ENCODE assay signal across 8 cellular contexts in genomic region chr11:64148200-64148916, GRCh38. TPM values are rescaled to one million over a fixed set of nuclear protein-coding genes. Genes with fewer than 3 reads are reported as not detected.
DNase-seq lines count a peak whose midpoint lies in the region; ATAC-seq and TF ChIP-seq lines count a peak whose summit lies in the region.

No MANE protein-coding gene starts in this region.

- CTCF ChIA-PET in RWPE1 (lab: Yijun Ruan, JAX), result interaction anchor here (0.5 to 4.6 kb wide), 7 partner anchors 8 to 148 kb away, joined by 3 to 45 read pairs (median 3); no protein-coding TSS in a partner anchor

- H3K4me1 ChIP-seq in neutrophil (ENCODE audit: control insufficient read depth in 1 of 2, insufficient read depth in 1 of 2, low read depth in 1 of 2, low read length in 1 of 2) (peaks cover 3 to 5% of the 10 kb centered on the region in 2 experiments), stomach smooth muscle (ENCODE audit: control insufficient read depth, insufficient read depth, low read length) (peaks cover 31% of the 10 kb centered on the region)

- H3K4me3 ChIP-seq in fibroblast of villous mesenchyme (ENCODE audit: low read depth, low read length), result peak overlapping the region; percentile 21
- H3K4me3 ChIP-seq in neutrophil (ENCODE audit: low read depth in 1 of 2, low read length in 1 of 2), result no peak overlapping the region
- H3K4me3 ChIP-seq in stomach smooth muscle (ENCODE audit: low read length in 2 of 2), result peak overlapping the region; percentile 28 to 69

- POLR2A ChIA-PET in RWPE1 (lab: Yijun Ruan, JAX; ENCODE audit: low non-redundant PET), result interaction anchor here (0.6 kb wide), 2 partner anchors 203 to 340 kb away, joined by 4 to 5 read pairs; no protein-coding TSS in a partner anchor

- no peaks in the 10 kb centered on the region for H3K36me3 ChIP-seq in neutrophil
- H3K36me3 ChIP-seq in stomach smooth muscle (ENCODE audit: control insufficient read depth in 2 of 2, insufficient read depth in 2 of 2, low read length in 2 of 2), result peaks cover 0 to 2% of the 10 kb centered on the region in 2 donors

- peak; percentile 87 for TF ChIP-seq CTCF in RWPE1 (conservative IDR thresholded peaks at IDR 0.05; ENCODE audit: low read depth)
- peak; percentile 90 for TF ChIP-seq CTCF in fibroblast of villous mesenchyme (IDR thresholded peaks at IDR 0.05; ENCODE audit: insufficient read depth, low read depth, low read length)
- TF ChIP-seq CTCF in neutrophil (IDR thresholded peaks at IDR 0.05), result peak; percentile 62

- H3K27me3 ChIP-seq in neutrophil (peaks cover 5% of the 10 kb centered on the region), stomach smooth muscle (ENCODE audit: control insufficient read depth in 1 of 2, insufficient read depth in 2 of 2, low read length in 2 of 2) (no peaks in the 10 kb centered on the region)

- no peak overlapping the region for H3K27ac ChIP-seq in RWPE1
- H3K27ac ChIP-seq in neutrophil, result no peak overlapping the region
- H3K27ac ChIP-seq in stomach smooth muscle (ENCODE audit: low read length), result peak overlapping the region; percentile 86

- peak overlapping the region; percentile 8 to 68 for H3K9ac ChIP-seq in stomach smooth muscle (ENCODE audit: low read length in 2 of 2)

- in situ Hi-C loops in KBM-7 (cut with MboI; ENCODE audit: low pct_unique_long_range_greater_than_20kb, low sequenced_read_pairs), result no loop called here

- no peak for ATAC-seq in GM18517 (IDR thresholded peaks at IDR 0.05; ENCODE audit: unreplicated experiment)

- peak; percentile 57 for DNase-seq in COLO829 (ENCODE audit: low spot score)
- DNase-seq in KBM-7, result peak; percentile 62
- DNase-seq in RWPE1 (ENCODE audit: low spot score), result peak; percentile 67
- DNase-seq in activated effector memory CD4-positive, alpha-beta T cell treated with Interleukin-2 at 50 U/mL for 16 hours, result peak; percentile 53
- DNase-seq in fibroblast of villous mesenchyme (ENCODE audit: low read depth), result peak; percentile 80

- H3K9me3 ChIP-seq in neutrophil (no peaks in the 10 kb centered on the region), stomach smooth muscle (ENCODE audit: control insufficient read depth in 2 of 2, low read length in 2 of 2) (no peaks in the 10 kb centered on the region)

RNA-seq across cellular contexts. Expression of gene MACROD1, which starts 17.6 kb away (rescaled TPM):
- total RNA-seq in fibroblast of villous mesenchyme, result 8.6 and 12.9 TPM in 2 replicates

RNA-seq across cellular contexts. Expression of gene STIP1, which starts 37.6 kb away (rescaled TPM):
- total RNA-seq in fibroblast of villous mesenchyme, result 149 and 206 TPM in 2 replicates

RNA-seq across cellular contexts. Expression of gene FERMT3, which starts 58.2 kb away (rescaled TPM):
- total RNA-seq in fibroblast of villous mesenchyme, result 4.3 and 7.4 TPM in 2 replicates

Comparison
In these comparisons a context has a peak if more than half of its experiments do, and no peak if none do; other contexts are left out.
1. H3K4me3 ChIP-seq: peak in fibroblast of villous mesenchyme (single experiment) and stomach smooth muscle (2 of 2); none in neutrophil (0 of 2).
2. Peak in every context shown above with its lines, with median percentiles within 50 percentile points of each other: DNase-seq and CTCF ChIP-seq.